8 cellular contexts compared by ENCODE assay signal in genomic region chr20:33789109-33789857, GRCh38. TPM values are rescaled to one million over a fixed set of nuclear protein-coding genes. Genes with fewer than 3 reads are reported as not detected.
A peak's percentile ranks its signal among the peaks of the same experiment; 100 is the strongest.
DNase-seq lines count a peak whose midpoint lies in the region; ATAC-seq, FAIRE-seq and TF ChIP-seq lines count a peak whose summit lies in the region.

No MANE protein-coding gene starts in this region.

- no peak overlapping the region for H3K4me3 Mint-ChIP-seq in nephron

- TF ChIP-seq CTCF in C4-2B (conservative IDR thresholded peaks at IDR 0.05) (no peak), nephron (IDR thresholded peaks at IDR 0.05; ENCODE audit: unreplicated experiment in 3 of 3) (no peak), A673 (conservative IDR thresholded peaks at IDR 0.05; ENCODE audit: low read depth, low read length) (no peak), D721Med (IDR thresholded peaks at IDR 0.05; ENCODE audit: insufficient read depth, missing control alignments) (no peak)

- H3K27ac ChIP-seq in C4-2B (peak overlapping the region; percentile 86), epithelial cell of prostate (peak overlapping the region; percentile 43), A673 (ENCODE audit: low read depth, low read length, poor library complexity, severe bottlenecking) (no peak overlapping the region)

- H3K4me1 Mint-ChIP-seq in nephron: peaks cover 5% of the 10 kb centered on the region

- peaks cover 5% of the 10 kb centered on the region for H3K36me3 Mint-ChIP-seq in nephron (ENCODE audit: low read depth)

- FAIRE-seq in D721Med (lab: Jason Lieb, UNC): no peak

- no peak for ATAC-seq in HG02642 (IDR thresholded peaks at IDR 0.05; ENCODE audit: poor library complexity, unreplicated experiment)
- ATAC-seq in HG02759 (IDR thresholded peaks at IDR 0.05; ENCODE audit: unreplicated experiment): no peak

- no peaks in the 10 kb centered on the region for H3K27me3 Mint-ChIP-seq in nephron (ENCODE audit: low read depth)

- no peaks in the 10 kb centered on the region for H3K9me3 Mint-ChIP-seq in nephron

- DNase-seq in NCI-H446 treated with DMSO at 0.1 percent for 48 hours (lab: John Stamatoyannopoulos, UW) (peak; percentile 19), epithelial cell of prostate (ENCODE audit: low read depth, low spot score) (peak; percentile 98), A673 (ENCODE audit: low spot score) (no peak), D721Med (ENCODE audit: insufficient read length, low spot score) (no peak)

- intact Hi-C loops in A673 (cut with micrococcal nuclease; ENCODE audit: unreplicated experiment): no loop called here

- CTCF ChIA-PET in A673 (lab: Charles Lee): no interaction called here

- no peaks in the 10 kb centered on the region for H3K27me3 ChIP-seq in A673 (replicated peaks; ENCODE audit: insufficient read depth, low read depth, low read length, poor library complexity)

- H3K36me3 ChIP-seq in A673 (ENCODE audit: insufficient read depth, low read length, poor library complexity, severe bottlenecking): no peaks in the 10 kb centered on the region

- no peaks in the 10 kb centered on the region for H3K4me1 ChIP-seq in A673 (ENCODE audit: insufficient read depth, low read length, poor library complexity, severe bottlenecking)

- H3K27ac Mint-ChIP-seq in nephron: peak overlapping the region; percentile 30 to 87 (median 85)

- BruUV-seq in A673 (replicated peaks; lab: Mats Ljungman, UMichigan): no TSS peak

- POLR2A ChIA-PET in A673 (lab: Charles Lee; ENCODE audit: low non-redundant PET): no interaction called here

- H3K4me3 ChIP-seq in A673 (ENCODE audit: low read depth, low read length, poor library complexity, severe bottlenecking): no peak overlapping the region

- H3K9me3 ChIP-seq in A673 (ENCODE audit: low read depth, low read length, poor library complexity, severe bottlenecking): no peaks in the 10 kb centered on the region

RNA-seq across cellular contexts. Expression of gene CHMP4B, which starts 21.9 kb away (rescaled TPM):
- 68.5 and 68.9 TPM in 2 replicates for total RNA-seq in A673 (2021)

RNA-seq across cellular contexts. Expression of gene ZNF341, which starts 57.5 kb away (rescaled TPM):
- 4.7 and 5.0 TPM in 2 replicates for total RNA-seq in A673 (2021)

Comparison
In these comparisons a context has a peak if more than half of its experiments do, and no peak if none do; other contexts are left out.
1. DNase-seq: peak in NCI-H446 treated with DMSO at 0.1 percent for 48 hours (single experiment) and epithelial cell of prostate (single experiment); none in A673 (single experiment) and D721Med (single experiment).